In the genomic region with DNA sequence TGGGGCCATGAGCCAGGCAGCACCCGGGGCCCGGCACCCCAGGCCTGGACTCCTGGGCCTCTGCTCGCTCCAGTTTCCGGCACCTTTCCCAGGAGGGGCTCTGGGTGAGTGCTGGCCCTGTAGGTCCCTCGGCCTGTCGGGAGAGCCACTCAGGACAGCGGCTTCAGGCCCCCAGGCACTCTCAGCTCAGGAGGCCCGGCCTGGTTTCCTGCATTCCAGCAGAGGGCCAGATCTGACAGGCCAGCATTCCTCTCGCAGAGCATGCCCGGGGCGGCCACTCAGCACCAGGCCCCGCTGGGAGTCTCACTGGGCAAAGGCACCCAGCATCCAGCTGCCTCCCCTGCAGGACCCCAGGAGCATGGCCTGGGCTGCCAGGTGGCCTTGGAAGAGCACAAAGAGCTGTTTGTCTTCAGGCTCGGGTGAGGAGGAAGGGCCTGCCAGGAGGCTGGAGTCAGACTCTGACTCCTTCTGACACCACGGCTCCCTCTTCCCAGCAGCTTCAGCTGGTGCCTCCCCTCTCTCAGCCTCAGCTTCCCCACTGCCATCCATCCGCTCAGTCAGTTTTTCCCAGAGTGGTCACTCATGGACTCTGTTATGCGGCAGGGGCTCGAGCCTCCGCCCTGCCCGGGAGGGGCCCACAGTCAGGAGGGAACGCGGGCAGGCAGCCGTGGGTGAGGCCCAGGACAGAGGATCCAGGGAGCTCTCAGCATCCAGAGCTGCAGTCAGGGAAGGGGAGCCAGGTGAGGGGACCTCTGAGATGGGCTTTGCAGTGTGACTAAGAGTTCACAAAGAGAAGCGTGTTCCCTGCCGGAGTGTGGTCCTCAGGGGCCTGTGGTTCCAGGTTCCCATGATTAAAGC, we compare ENCODE assay signal across 9 cellular contexts. TPM values are rescaled to one million over a fixed set of nuclear protein-coding genes. Genes with fewer than 3 reads are reported as not detected.
DNase-seq lines count a peak whose midpoint lies in the region; ATAC-seq lines count a peak whose summit lies in the region.
"Had no signal": no experiment of that assay in that cellular context is flagged by ENCODE, and none has a peak within 500 bp of the region (broad histone marks: within the 10 kb centered on the region; RNA-seq: fewer than 3 reads in every experiment).

No MANE protein-coding gene starts in this region.

- ATAC-seq in HG03457 (IDR thresholded peaks at IDR 0.05; ENCODE audit: unreplicated experiment) = no peak

- peak; percentile 26 for DNase-seq in M059J (ENCODE audit: low read depth)
- peak; percentile 11 for DNase-seq in amniotic stem cell (lab: John Stamatoyannopoulos, UW)
- DNase-seq in iPS-NIHi11 (ENCODE audit: low spot score) = peak; percentile 70
- DNase-seq in retina = peak; percentile 68
- no peak for DNase-seq in NCI-H345 treated with DMSO at 0.1 percent for 48 hours (lab: John Stamatoyannopoulos, UW; ENCODE audit: unreplicated experiment)
- DNase-seq in KG1 (lab: John Stamatoyannopoulos, UW) = no peak
- DNase-seq in NOMO-1 treated with dmso at 0.1 percent for 144 hours (lab: John Stamatoyannopoulos, UW; ENCODE audit: unreplicated experiment) = no peak
- DNase-seq: HFFc6 had no signal

RNA-seq across cellular contexts. Expression of a gene that starts 51.7 kb away (rescaled TPM):
- 0.10 and 0.37 TPM in 2 replicates for total RNA-seq in M059J (2014; rRNA removed; shearing (Covaris generic))

Comparison
In these comparisons a context has a peak if more than half of its experiments do, and no peak if none do; other contexts are left out.
1. DNase-seq: peak in M059J (single experiment), amniotic stem cell (single experiment), iPS-NIHi11 (single experiment) and retina (single experiment); none in NCI-H345 treated with DMSO at 0.1 percent for 48 hours (single experiment), KG1 (single experiment) and NOMO-1 treated with dmso at 0.1 percent for 144 hours (single experiment).